In genomic region chr4:6909113-6909969, GRCh38 we compare ENCODE assay signal across 1 cellular context.
TF ChIP-seq lines count a peak whose summit lies in the region.

Gene TBC1D14, plus strand, starts transcription at chr4:6909826. Its CDS starts 13,564 bp downstream, at chr4:6923390.

TF ChIP-seq in HepG2, 621 proteins besides CTCF, POLR2A, EP300 and RAD21 (continued from another document):
- peak; percentile 79 for TF ChIP-seq UBTF (CRISPR knock-in tag; IDR thresholded peaks at IDR 0.05)
- TF ChIP-seq FOXP4 (CRISPR knock-in tag; IDR thresholded peaks at IDR 0.05) = peak; percentile 32; the same call in 1 of the 2 replicates
- TF ChIP-seq SAFB2 (CRISPR knock-in tag; IDR thresholded peaks at IDR 0.05; ENCODE audit: borderline replicate concordance, low read depth) = peak; percentile 61; the same call in 1 of the 2 replicates
- 0 out of 2 replicates have a peak, but pooled peaks have one; percentile 69 for TF ChIP-seq ELF4 (CRISPR knock-in tag; IDR thresholded peaks at IDR 0.05; ENCODE audit: borderline replicate concordance)
- TF ChIP-seq RFX1 (IDR thresholded peaks at IDR 0.05) = no peak
- peak; percentile 16 for TF ChIP-seq ZNF784 (CRISPR knock-in tag; IDR thresholded peaks at IDR 0.05; ENCODE audit: borderline replicate concordance)
- TF ChIP-seq REST (IDR thresholded peaks at IDR 0.05; ENCODE audit: borderline replicate concordance in 1 of 2, low read depth in 1 of 2, low read length in 2 of 2) = peak in 1 of 2 experiments; percentile 20; a peak in 1 of 4 replicates
- peak; percentile 59; the same call in 1 of the 2 replicates for TF ChIP-seq GTF3A (CRISPR knock-in tag; conservative IDR thresholded peaks at IDR 0.05)
- no peak for TF ChIP-seq SIX1 (CRISPR knock-in tag; IDR thresholded peaks at IDR 0.05; ENCODE audit: borderline replicate concordance)
- TF ChIP-seq KDM5A (IDR thresholded peaks at IDR 0.05; ENCODE audit: borderline replicate concordance, low read length) = peak; percentile 70; the same call in 1 of the 2 replicates
- TF ChIP-seq SOX6 (IDR thresholded peaks at IDR 0.05) = no peak
- TF ChIP-seq SOX6 (CRISPR knock-in tag; IDR thresholded peaks at IDR 0.05) = peak; percentile 17; the same call in 1 of the 2 replicates
- peak; percentile 7; the same call in 1 of the 2 replicates for TF ChIP-seq ZNF629 (CRISPR knock-in tag; conservative IDR thresholded peaks at IDR 0.05)
- peak; percentile 44; the same call in 1 of the 2 replicates for TF ChIP-seq KDM3A (CRISPR knock-in tag; IDR thresholded peaks at IDR 0.05; ENCODE audit: low read depth)
- TF ChIP-seq ZIK1 (CRISPR knock-in tag; IDR thresholded peaks at IDR 0.05; ENCODE audit: borderline replicate concordance, low read depth) = 0 out of 2 replicates have a peak, but pooled peaks have one; percentile 48
- TF ChIP-seq ZNF264 (CRISPR knock-in tag; IDR thresholded peaks at IDR 0.05) = 0 out of 2 replicates have a peak, but pooled peaks have one; percentile 62
- peak; percentile 68; the same call in 1 of the 2 replicates for TF ChIP-seq ISL2 (CRISPR knock-in tag; IDR thresholded peaks at IDR 0.05)
